In the genomic region with DNA sequence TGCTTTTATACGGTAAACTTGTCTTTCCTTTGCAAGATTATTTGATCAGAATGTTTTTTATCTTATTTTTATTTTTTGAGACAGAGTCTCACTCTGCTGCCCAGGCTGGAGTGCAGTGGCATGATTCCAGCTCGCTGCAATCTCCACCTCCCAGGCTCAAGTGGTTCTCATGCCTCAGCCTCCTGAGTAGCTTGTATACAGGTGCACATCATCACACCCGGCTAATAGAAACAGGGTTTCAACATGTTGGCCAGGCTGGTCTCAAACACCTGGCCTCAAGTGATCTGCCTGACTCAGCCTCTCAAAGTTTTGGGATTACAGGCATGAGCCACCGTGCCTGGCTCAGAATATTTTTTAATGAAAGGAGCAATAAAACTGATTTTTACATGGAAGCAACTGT, we compare ENCODE assay signal across 36 cellular contexts. TPM values are rescaled to one million over a fixed set of nuclear protein-coding genes. Genes with fewer than 3 reads are reported as not detected.
"Had no signal": no experiment of that assay in that cellular context is flagged by ENCODE, and none has a peak within 500 bp of the region (broad histone marks: within the 10 kb centered on the region; RNA-seq: fewer than 3 reads in every experiment).

No MANE protein-coding gene starts in this region.

- FAIRE-seq: K562, TTC549 had no signal

- H3K9me3 Mint-ChIP-seq: activated CD4-positive, alpha-beta T cell treated with anti-CD3 and anti-CD28 coated beads, Interleukin-2, amount 10 ng/mL, durations not matched to agents 7 days and 5 days; activated naive CD4-positive, alpha-beta T cell treated with anti-CD3 and anti-CD28 coated beads, Interleukin-2, amount 10 ng/mL, durations not matched to agents 7 days and 5 days; activated T-cell treated with anti-CD3 and anti-CD28 coated beads, Interleukin-2, amount 50 U/mL, for 4 hours; activated T-helper 1 cell treated with anti-CD3 and anti-CD28 coated beads, Interleukin-12 subunit alpha, Interleukin-12 subunit beta, Interleukin-2, Interleukin-4 antibody, amounts not matched to agents 30 ng/mL and 10 ng/mL and 1 ng/mL, durations not matched to agents 14 hours and 24 hours and 36 hours; central memory CD8-positive, alpha-beta T cell; T-helper 1 cell treated with Interleukin-12 subunit alpha and Interleukin-12 subunit beta and Interleukin-4 antibody, amounts not matched to agents 30 μg/mL and 1 μg/mL, for 36 hours; T-helper 2 cell treated with Interferon-gamma antibody and Interleukin-4, amounts not matched to agents 5 μg/mL and 100 μg/mL, for 36 hours; WTC11 had no signal

- H3K27ac ChIP-seq: cardiac muscle cell, Peyer's patch, SJSA1 had no signal

- H3K4me2 ChIP-seq: SK-N-SH had no signal

- H3K36me3 ChIP-seq: cardiac muscle cell, Peyer's patch, SJSA1 had no signal

- H3K27me3 Mint-ChIP-seq: activated CD4-positive, alpha-beta T cell treated with anti-CD3 and anti-CD28 coated beads for 36 hours; activated naive CD8-positive, alpha-beta T cell; central memory CD8-positive, alpha-beta T cell had no signal

- H3K27ac Mint-ChIP-seq: activated CD4-positive, alpha-beta T cell treated with anti-CD3 and anti-CD28 coated beads for 36 hours; activated CD4-positive, alpha-beta T cell treated with anti-CD3 and anti-CD28 coated beads, Interleukin-2, amount 10 ng/mL, durations not matched to agents 7 days and 5 days; activated CD8-positive, alpha-beta T cell treated with anti-CD3 and anti-CD28 coated beads, Interleukin-2, amount 10 ng/mL, durations not matched to agents 7 days and 5 days; activated naive CD4-positive, alpha-beta T cell treated with anti-CD3 and anti-CD28 coated beads, Interleukin-2, amount 10 ng/mL, durations not matched to agents 7 days and 5 days; activated naive CD8-positive, alpha-beta T cell; activated T-helper 1 cell treated with anti-CD3 and anti-CD28 coated beads, Interleukin-12 subunit alpha, Interleukin-12 subunit beta, Interleukin-2, Interleukin-4 antibody, amounts not matched to agents 30 ng/mL and 10 ng/mL and 1 ng/mL, durations not matched to agents 14 hours and 24 hours and 36 hours; T-helper 1 cell treated with Interleukin-12 subunit alpha and Interleukin-12 subunit beta and Interleukin-4 antibody, amounts not matched to agents 30 μg/mL and 1 μg/mL, for 36 hours; T-helper 2 cell treated with Interferon-gamma antibody and Interleukin-4, amounts not matched to agents 5 μg/mL and 100 μg/mL, for 36 hours; WTC11 had no signal

- H3K4me3 Mint-ChIP-seq: activated CD4-positive, alpha-beta T cell treated with anti-CD3 and anti-CD28 coated beads for 36 hours; activated CD4-positive, alpha-beta T cell treated with anti-CD3 and anti-CD28 coated beads, Interleukin-2, amount 10 ng/mL, durations not matched to agents 7 days and 5 days; activated CD8-positive, alpha-beta T cell treated with anti-CD3 and anti-CD28 coated beads, Interleukin-2, amount 10 ng/mL, durations not matched to agents 7 days and 5 days; activated naive CD4-positive, alpha-beta T cell treated with anti-CD3 and anti-CD28 coated beads, Interleukin-2, amount 10 ng/mL, durations not matched to agents 7 days and 5 days; activated naive CD8-positive, alpha-beta T cell; activated T-cell treated with anti-CD3 and anti-CD28 coated beads, Interleukin-2, amount 50 U/mL, for 4 hours; activated T-helper 1 cell treated with anti-CD3 and anti-CD28 coated beads, Interleukin-12 subunit alpha, Interleukin-12 subunit beta, Interleukin-2, Interleukin-4 antibody, amounts not matched to agents 30 ng/mL and 10 ng/mL and 1 ng/mL, durations not matched to agents 14 hours and 24 hours and 36 hours; central memory CD8-positive, alpha-beta T cell; T-helper 1 cell treated with Interleukin-12 subunit alpha and Interleukin-12 subunit beta and Interleukin-4 antibody, amounts not matched to agents 30 μg/mL and 1 μg/mL, for 36 hours; T-helper 2 cell treated with Interferon-gamma antibody and Interleukin-4, amounts not matched to agents 5 μg/mL and 100 μg/mL, for 36 hours; WTC11 had no signal

- H3K9ac ChIP-seq: SK-N-SH had no signal

- DNase-seq: activated CD4-positive, alpha-beta T cell treated with anti-CD3 and anti-CD28 coated beads for 36 hours; activated CD4-positive, alpha-beta T cell treated with anti-CD3 and anti-CD28 coated beads, Interleukin-2, amount 10 ng/mL, durations not matched to agents 7 days and 5 days; activated CD4-positive, alpha-beta T cell treated with anti-CD3 and anti-CD28 coated beads, Interleukin-2, amount 50 U/mL, for 48 hours; activated CD8-positive, alpha-beta T cell treated with anti-CD3 and anti-CD28 coated beads, Interleukin-2, amount 10 ng/mL, durations not matched to agents 7 days and 5 days; activated gamma-delta T cell treated with Interleukin-2 at 50 U/mL for 16 hours; activated naive CD4-positive, alpha-beta T cell treated with anti-CD3 and anti-CD28 coated beads, Interleukin-2, amount 10 ng/mL, durations not matched to agents 7 days and 5 days; activated T-cell treated with anti-CD3 and anti-CD28 coated beads, Interleukin-2, amount 50 U/mL, for 4 hours; amniotic stem cell; aorta; NCI-H1092 treated with DMSO at 0.1 percent for 48 hours; NCI-H1417; NCI-H146; NCI-H187; NCI-H2081 treated with DMSO at 0.1 percent for 48 hours; NCI-H2171; NCI-H510A; NCI-H526; NCI-H748 treated with DMSO at 0.1 percent for 48 hours; NK-92 treated with Interleukin-12 subunit alpha and Interleukin-12 subunit beta, amount 100 ng/mL, for 24 hours; PC-3; RPMI8226; SHP77 treated with DMSO at 0.1 percent for 48 hours; SK-N-SH had no signal

- ATAC-seq: activated CD4-positive, alpha-beta T cell treated with anti-CD3 and anti-CD28 coated beads for 36 hours; activated CD4-positive, CD25-positive, alpha-beta regulatory T cell treated with anti-CD3 and anti-CD28 coated beads, Interleukin-2, amount 50 U/mL, for 24 hours; activated CD8-positive, alpha-beta T cell treated with anti-CD3 and anti-CD28 coated beads, Interleukin-2, amount 10 ng/mL, durations not matched to agents 7 days and 5 days; activated T-cell treated with anti-CD3 and anti-CD28 coated beads, Interleukin-2, amount 50 U/mL, for 4 hours; K562; PC-3; WTC11 had no signal

- H3K4me1 Mint-ChIP-seq: WTC11 had no signal

- H3K4me3 ChIP-seq: cardiac muscle cell, K562, Peyer's patch, SJSA1 had no signal

- H3K27me3 ChIP-seq: cardiac muscle cell, Peyer's patch, SJSA1 had no signal

- H3K9me3 ChIP-seq: Peyer's patch, SJSA1, SK-N-SH had no signal

- H3K36me3 Mint-ChIP-seq: activated naive CD4-positive, alpha-beta T cell treated with anti-CD3 and anti-CD28 coated beads, Interleukin-2, amount 10 ng/mL, durations not matched to agents 7 days and 5 days; activated naive CD8-positive, alpha-beta T cell; WTC11 had no signal

RNA-seq across cellular contexts. Expression of a gene that starts 8.9 kb away (rescaled TPM):
- total RNA-seq: SJSA1 had no signal

RNA-seq across cellular contexts. Expression of a gene that starts 34.9 kb away (rescaled TPM):
- total RNA-seq: activated CD4-positive, alpha-beta T cell treated with anti-CD3 and anti-CD28 coated beads, Interleukin-2, amount 10 ng/mL, durations not matched to agents 7 days and 5 days; activated CD8-positive, alpha-beta T cell treated with anti-CD3 and anti-CD28 coated beads, Interleukin-2, amount 10 ng/mL, durations not matched to agents 7 days and 5 days; activated T-cell treated with anti-CD3 and anti-CD28 coated beads, Interleukin-2, amount 50 U/mL, for 4 hours; K562; M059J; PC-3; SJSA1 had no signal
